ENCODE assay signal across 1 cellular context in genomic region chr4:8241895-8242696, GRCh38.
A peak's percentile ranks its signal among the peaks of the same experiment; 100 is the strongest.
TF ChIP-seq lines count a peak whose summit lies in the region.

No MANE protein-coding gene starts in this region.

TF ChIP-seq in SK-N-SH, 30 proteins besides CTCF, POLR2A, EP300 and RAD21 (continued from another document):
- no peak for TF ChIP-seq USF2 (IDR thresholded peaks at IDR 0.05; ENCODE audit: borderline replicate concordance, low read depth, low read length)
- 0 out of 2 replicates have a peak, but pooled peaks have one; percentile 14 for TF ChIP-seq TAF1 (IDR thresholded peaks at IDR 0.05; ENCODE audit: borderline replicate concordance, low read depth, low read length)
- peak; percentile 62 for TF ChIP-seq CHD2 (IDR thresholded peaks at IDR 0.05; ENCODE audit: low read length, partially characterized antibody)
- TF ChIP-seq, protein P1, sequence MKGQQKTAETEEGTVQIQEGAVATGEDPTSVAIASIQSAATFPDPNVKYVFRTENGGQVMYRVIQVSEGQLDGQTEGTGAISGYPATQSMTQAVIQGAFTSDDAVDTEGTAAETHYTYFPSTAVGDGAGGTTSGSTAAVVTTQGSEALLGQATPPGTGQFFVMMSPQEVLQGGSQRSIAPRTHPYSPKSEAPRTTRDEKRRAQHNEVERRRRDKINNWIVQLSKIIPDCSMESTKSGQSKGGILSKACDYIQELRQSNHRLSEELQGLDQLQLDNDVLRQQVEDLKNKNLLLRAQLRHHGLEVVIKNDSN (IDR thresholded peaks at IDR 0.05; ENCODE audit: borderline replicate concordance, low read depth), result no peak
